ENCODE assay signal across 10 cellular contexts in the genomic region with DNA sequence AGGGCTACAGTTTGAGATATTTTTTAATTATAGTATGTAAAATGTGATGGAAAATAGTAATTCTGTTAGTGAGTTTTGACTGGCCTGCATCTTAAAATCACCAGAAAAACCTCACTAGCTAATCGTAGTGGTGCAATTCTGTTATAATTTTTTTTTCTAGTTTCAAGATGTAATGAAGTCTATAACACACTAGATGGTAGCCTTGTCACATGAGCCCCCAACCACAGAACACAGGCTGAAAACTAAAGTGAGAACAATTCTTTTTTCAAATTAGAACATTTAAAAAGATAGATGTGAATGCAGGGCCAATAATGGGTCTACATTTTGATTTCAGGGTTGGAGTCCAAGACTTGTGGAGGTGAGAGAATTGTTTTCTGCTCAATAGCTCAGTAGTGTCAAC.
A peak's percentile ranks its signal among the peaks of the same experiment; 100 is the strongest.
DNase-seq lines count a peak whose midpoint lies in the region; ATAC-seq and TF ChIP-seq lines count a peak whose summit lies in the region.
"Had no signal": no experiment of that assay in that cellular context is flagged by ENCODE, and none has a peak within 500 bp of the region (broad histone marks: within the 10 kb centered on the region; RNA-seq: fewer than 3 reads in every experiment).

No MANE protein-coding gene starts in this region.

- H3K27me3 Mint-ChIP-seq in MCF 10A (ENCODE audit: insufficient read depth, unreplicated experiment), result peaks cover 13% of the 10 kb centered on the region
- H3K27me3 Mint-ChIP-seq in mesothelial cell of epicardium (ENCODE audit: low read depth), result no peaks in the 10 kb centered on the region

- H3K4me3 ChIP-seq in mammary epithelial cell (replicated peaks in 1 of 3; ENCODE audit: insufficient read depth in 1 of 3, low read depth in 2 of 3, low read length in 3 of 3) (no peak overlapping the region), epithelial cell of proximal tubule (ENCODE audit: low read depth, low read length) (no peak overlapping the region), thoracic aorta (no peak overlapping the region)

- dilution Hi-C loops in mammary epithelial cell (cut with HindIII; ENCODE audit: low sequenced_read_pairs), result no loop called here

- no peak overlapping the region for H3K4me2 ChIP-seq in mammary epithelial cell (ENCODE audit: insufficient read depth, low read depth, low read length)

- no peaks in the 10 kb centered on the region for H4K20me1 ChIP-seq in mammary epithelial cell (ENCODE audit: insufficient read depth, low read length)

- no peaks in the 10 kb centered on the region for H3K79me2 ChIP-seq in mammary epithelial cell (ENCODE audit: insufficient read depth, low read length)

- CTCF ChIA-PET in MCF 10A (lab: Yijun Ruan, JAX) (interaction anchor here (0.5 to 3.3 kb wide), 35 partner anchors 9 to 1242 kb away, joined by 3 to 15 read pairs (median 3); no protein-coding TSS in a partner anchor), mammary epithelial cell (lab: Charles Lee; ENCODE audit: low non-redundant PET) (no interaction called here)

- in situ Hi-C loops in mammary epithelial cell (cut with MboI; ENCODE audit: low sequenced_read_pairs in 2 of 2), result loop anchor here in 1 of 2 donors (25.0 kb wide), 1 partner anchor 797 kb away; no protein-coding TSS in a partner anchor

- BruUV-seq in MCF 10A (replicated peaks; lab: Mats Ljungman, UMichigan) (no TSS peak), mammary epithelial cell (replicated peaks; lab: Mats Ljungman, UMichigan) (no TSS peak)

- H3K36me3 ChIP-seq in mammary epithelial cell (ENCODE audit: insufficient read depth, low read length) (no peaks in the 10 kb centered on the region), thoracic aorta (no peaks in the 10 kb centered on the region)

- H3K27me3 ChIP-seq in mammary epithelial cell (ENCODE audit: insufficient read depth, low read length) (no peaks in the 10 kb centered on the region), thoracic aorta (replicated peaks; ENCODE audit: insufficient read depth) (no peaks in the 10 kb centered on the region)

- H3K27ac Mint-ChIP-seq in MCF 10A (ENCODE audit: low read depth, unreplicated experiment) (no peak overlapping the region), mesothelial cell of epicardium (no peak overlapping the region)
- H3K27ac Mint-ChIP-seq: naive thymus-derived CD4-positive, alpha-beta T cell had no signal

- H3K36me3 Mint-ChIP-seq in MCF 10A (ENCODE audit: insufficient read depth, unreplicated experiment), result no peaks in the 10 kb centered on the region
- no peaks in the 10 kb centered on the region for H3K36me3 Mint-ChIP-seq in mesothelial cell of epicardium

- peak; percentile 58 for TF ChIP-seq CTCF in MCF 10A (IDR thresholded peaks at IDR 0.05; ENCODE audit: unreplicated experiment)
- TF ChIP-seq CTCF in mammary epithelial cell (conservative IDR thresholded peaks at IDR 0.05 in 1 of 2, IDR thresholded peaks at IDR 0.05 in 1 of 2; ENCODE audit: extremely low read depth in 1 of 2, insufficient read depth in 1 of 2, low read depth in 1 of 2, low read length in 2 of 2), result no peak
- peak; percentile 47 for TF ChIP-seq CTCF in epithelial cell of proximal tubule (conservative IDR thresholded peaks at IDR 0.05; ENCODE audit: low read depth, low read length)
- TF ChIP-seq CTCF in thoracic aorta (IDR thresholded peaks at IDR 0.05), result peak; percentile 33
- no peak for TF ChIP-seq CTCF in mesothelial cell of epicardium (IDR thresholded peaks at IDR 0.05; ENCODE audit: unreplicated experiment)

- 20% methylated on average over 1 of the region's 1 CpG for WGBS in mammary epithelial cell (ENCODE audit: low coverage, missing lambda C conversion rate)

- POLR2A ChIA-PET in MCF 10A (lab: Yijun Ruan, JAX), result interaction anchor here (0.6 to 0.7 kb wide), 2 partner anchors 12 to 1246 kb away, joined by 3 read pairs; no protein-coding TSS in a partner anchor

- DNase-seq in MCF 10A (ENCODE audit: unreplicated experiment) (peak; percentile 36), mammary epithelial cell (no peak), NCI-H69 (lab: John Stamatoyannopoulos, UW) (peak; percentile 46), epithelial cell of proximal tubule (ENCODE audit: low read depth) (no peak), thoracic aorta (ENCODE audit: low spot score) (no peak), NK-92 (lab: John Stamatoyannopoulos, UW; ENCODE audit: unreplicated experiment) (no peak), mesothelial cell of epicardium (ENCODE audit: low spot score in 2 of 2, unreplicated experiment in 2 of 2) (no peak)
- DNase-seq in activated CD4-positive, alpha-beta T cell treated with anti-CD3 and anti-CD28 coated beads for 1 hour, result no peak
- DNase-seq: activated gamma-delta T cell had no signal

- no peaks in the 10 kb centered on the region for H3K4me1 ChIP-seq in mammary epithelial cell (ENCODE audit: insufficient read depth, low read length)
- H3K4me1 ChIP-seq in thoracic aorta (ENCODE audit: control insufficient read depth in 1 of 2, low read depth in 2 of 2), result peaks cover 0 to 7% of the 10 kb centered on the region in 2 donors

- no peak overlapping the region for H2AFZ ChIP-seq in mammary epithelial cell (ENCODE audit: low read depth, low read length)

- ATAC-seq in thoracic aorta (ENCODE audit: insufficient number of reproducible peaks, low FRiP score, low read depth), result no peak
- ATAC-seq: naive thymus-derived CD4-positive, alpha-beta T cell had no signal

- H3K4me1 Mint-ChIP-seq in MCF 10A (ENCODE audit: insufficient read depth, unreplicated experiment), result no peaks in the 10 kb centered on the region
- no peaks in the 10 kb centered on the region for H3K4me1 Mint-ChIP-seq in mesothelial cell of epicardium
- H3K4me1 Mint-ChIP-seq: naive thymus-derived CD4-positive, alpha-beta T cell had no signal

- H3K27ac ChIP-seq in mammary epithelial cell (ENCODE audit: insufficient read depth, low read depth, low read length) (no peak overlapping the region), thoracic aorta (no peak overlapping the region)

- H3K9me3 Mint-ChIP-seq in MCF 10A (ENCODE audit: unreplicated experiment) (no peaks in the 10 kb centered on the region), mesothelial cell of epicardium (no peaks in the 10 kb centered on the region)

- H3K4me3 Mint-ChIP-seq in MCF 10A (ENCODE audit: unreplicated experiment) (no peak overlapping the region), mesothelial cell of epicardium (no peak overlapping the region)
- H3K4me3 Mint-ChIP-seq: naive thymus-derived CD4-positive, alpha-beta T cell had no signal

- H3K9ac ChIP-seq in mammary epithelial cell (ENCODE audit: insufficient read depth, low read length), result no peak overlapping the region

- intact Hi-C loops in MCF 10A (cut with micrococcal nuclease) (loop anchor here (1.0 to 5.0 kb wide), 3 partner anchors 187 to 478 kb away; no protein-coding TSS in a partner anchor), mammary epithelial cell (cut with micrococcal nuclease) (loop anchor here (5.0 to 10.0 kb wide), 3 partner anchors 280 to 802 kb away; no protein-coding TSS in a partner anchor)

- peaks cover 2% of the 10 kb centered on the region for H3K9me3 ChIP-seq in mammary epithelial cell (replicated peaks; ENCODE audit: insufficient read depth, low read length)
- no peaks in the 10 kb centered on the region for H3K9me3 ChIP-seq in thoracic aorta

Comparison
In these comparisons a context has a peak if more than half of its experiments do, and no peak if none do; other contexts are left out.
1. DNase-seq: peak in MCF 10A (single experiment) and NCI-H69 (single experiment); none in mammary epithelial cell (single experiment), epithelial cell of proximal tubule (single experiment), thoracic aorta (single experiment), NK-92 (single experiment), activated CD4-positive, alpha-beta T cell treated with anti-CD3 and anti-CD28 coated beads for 1 hour (single experiment) and mesothelial cell of epicardium (0 of 2).
2. CTCF ChIP-seq: peak in MCF 10A (single experiment), epithelial cell of proximal tubule (single experiment) and thoracic aorta (single experiment); none in mammary epithelial cell (0 of 2) and mesothelial cell of epicardium (single experiment).